In the genomic region with DNA sequence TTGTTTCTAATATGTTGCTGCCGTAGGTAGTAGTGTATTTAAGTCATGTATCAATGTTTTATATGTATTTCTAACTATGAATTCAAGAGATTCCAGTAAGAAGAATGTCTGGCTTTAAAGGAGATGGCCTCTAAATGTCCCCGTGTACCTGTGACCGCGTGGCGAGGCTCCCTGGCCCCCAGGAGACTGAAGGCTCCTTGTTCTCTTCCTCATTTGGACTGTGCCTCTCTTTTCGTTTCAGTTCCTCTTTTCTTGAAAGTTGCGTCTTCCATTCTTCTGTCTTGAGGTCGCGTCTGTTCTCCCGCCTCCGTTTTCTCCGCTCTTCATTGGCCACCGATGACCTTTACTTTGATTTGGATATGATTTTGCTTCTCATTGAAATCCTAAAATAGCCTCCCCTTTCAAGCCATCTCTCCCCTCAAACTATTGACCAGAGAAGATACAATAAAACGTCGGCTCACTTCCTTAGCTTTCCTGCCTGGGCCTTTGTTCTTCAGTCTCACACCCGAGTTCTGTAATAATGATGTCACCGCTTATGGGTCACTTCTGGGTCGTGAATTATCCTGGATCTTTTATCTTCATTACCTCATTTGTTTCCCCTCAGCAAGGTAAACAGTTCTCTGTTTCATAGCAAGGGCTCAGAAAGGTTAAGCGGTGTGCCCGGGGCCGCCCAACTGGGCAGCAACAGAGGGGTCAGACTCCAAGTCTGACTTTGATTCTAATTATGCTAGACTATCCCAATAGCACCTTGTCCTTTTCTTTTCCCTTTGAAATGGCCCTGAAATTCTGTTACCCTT, we compare ENCODE assay signal across 8 cellular contexts. TPM values are rescaled to one million over a fixed set of nuclear protein-coding genes. Genes with fewer than 3 reads are reported as not detected.
A peak's percentile ranks its signal among the peaks of the same experiment; 100 is the strongest.
DNase-seq lines count a peak whose midpoint lies in the region; ATAC-seq and TF ChIP-seq lines count a peak whose summit lies in the region.

No MANE protein-coding gene starts in this region.

- DNase-seq in CD14-positive monocyte (ENCODE audit: low spot score) (peak; percentile 68), NCI-H146 treated with DMSO at 0.1 percent for 48 hours (lab: John Stamatoyannopoulos, UW; ENCODE audit: unreplicated experiment) (no peak), superior temporal gyrus (ENCODE audit: extremely low spot score) (no peak), osteoblast (ENCODE audit: insufficient read length, low spot score, missing footprints) (no peak), erythroblast (lab: John Stamatoyannopoulos, UW) (no peak)

- ATAC-seq in GM19372 (IDR thresholded peaks at IDR 0.05; ENCODE audit: low read depth, unreplicated experiment) (peak; percentile 92), HG03280 (IDR thresholded peaks at IDR 0.05; ENCODE audit: unreplicated experiment) (peak; percentile 91)

- H3K36me3 ChIP-seq in osteoblast (ENCODE audit: insufficient read depth, low read length) = peaks cover 73% of the 10 kb centered on the region

- TF ChIP-seq CTCF in CD14-positive monocyte (IDR thresholded peaks at IDR 0.05) = no peak
- no peak for TF ChIP-seq CTCF in osteoblast (IDR thresholded peaks at IDR 0.05; ENCODE audit: extremely low read depth, low read depth, low read length)

- H3K79me2 ChIP-seq in osteoblast (ENCODE audit: insufficient read depth, low read length) = peaks cover 12% of the 10 kb centered on the region

- no peak overlapping the region for H3K4me3 ChIP-seq in osteoblast (ENCODE audit: insufficient read depth, low read length)

- H3K9me3 ChIP-seq in osteoblast (ENCODE audit: low read depth, low read length) = no peaks in the 10 kb centered on the region

- H4K20me1 ChIP-seq in osteoblast (ENCODE audit: insufficient read depth, low read length) = peaks cover 6% of the 10 kb centered on the region

- no peaks in the 10 kb centered on the region for H3K4me1 ChIP-seq in osteoblast (ENCODE audit: insufficient read depth, low read length)

- H3K27ac Mint-ChIP-seq in CD14-positive monocyte = peak overlapping the region; percentile 95 to 100 (median 99)
- peak overlapping the region; percentile 77 for H3K27ac Mint-ChIP-seq in dendritic cell treated with granulocyte-macrophage colony-stimulating factor and Interleukin-4, amounts not matched to agents 40 ng/mL and 50 ng/mL, for 4 days

- no peaks in the 10 kb centered on the region for H3K9me3 Mint-ChIP-seq in CD14-positive monocyte
- H3K9me3 Mint-ChIP-seq in dendritic cell treated with granulocyte-macrophage colony-stimulating factor and Interleukin-4, amounts not matched to agents 40 ng/mL and 50 ng/mL, for 4 days = no peaks in the 10 kb centered on the region

- peaks cover 84 to 92% of the 10 kb centered on the region in 2 donors for H3K36me3 Mint-ChIP-seq in CD14-positive monocyte
- H3K36me3 Mint-ChIP-seq in dendritic cell treated with granulocyte-macrophage colony-stimulating factor and Interleukin-4, amounts not matched to agents 40 ng/mL and 50 ng/mL, for 4 days (ENCODE audit: low read depth) = peaks cover 100% of the 10 kb centered on the region

- intact Hi-C loops in CD14-positive monocyte (cut with micrococcal nuclease) = no loop called here
- intact Hi-C loops in dendritic cell treated with granulocyte-macrophage colony-stimulating factor and Interleukin-4, amounts not matched to agents 40 ng/mL and 50 ng/mL, for 4 days (cut with micrococcal nuclease) = no loop called here

- H3K27ac ChIP-seq in osteoblast (ENCODE audit: low read depth, low read length) = no peak overlapping the region

- H3K4me2 ChIP-seq in osteoblast (ENCODE audit: insufficient read depth, low read length) = no peak overlapping the region

- peaks cover 0 to 2% (median 0%) of the 10 kb centered on the region in 3 donors for H3K27me3 Mint-ChIP-seq in CD14-positive monocyte (ENCODE audit: low read depth in 3 of 3)
- H3K27me3 Mint-ChIP-seq in dendritic cell treated with granulocyte-macrophage colony-stimulating factor and Interleukin-4, amounts not matched to agents 40 ng/mL and 50 ng/mL, for 4 days = no peaks in the 10 kb centered on the region

- H3K4me1 Mint-ChIP-seq in CD14-positive monocyte = peaks cover 25% of the 10 kb centered on the region
- H3K4me1 Mint-ChIP-seq in dendritic cell treated with granulocyte-macrophage colony-stimulating factor and Interleukin-4, amounts not matched to agents 40 ng/mL and 50 ng/mL, for 4 days (ENCODE audit: low read depth) = peaks cover 33% of the 10 kb centered on the region

- H2AFZ ChIP-seq in osteoblast (ENCODE audit: low read length) = no peak overlapping the region

- no peaks in the 10 kb centered on the region for H3K27me3 ChIP-seq in osteoblast (ENCODE audit: insufficient read depth, low read length)

- TF ChIP-seq POLR2A in erythroblast (IDR thresholded peaks at IDR 0.05; ENCODE audit: low read length) = no peak

- H3K4me3 Mint-ChIP-seq in CD14-positive monocyte = peak overlapping the region; percentile 65 to 88
- peak overlapping the region; percentile 22 for H3K4me3 Mint-ChIP-seq in dendritic cell treated with granulocyte-macrophage colony-stimulating factor and Interleukin-4, amounts not matched to agents 40 ng/mL and 50 ng/mL, for 4 days

RNA-seq across cellular contexts. Expression of a gene that starts 28.7 kb away (rescaled TPM):
- 10 to 100 TPM; 62.8 to 65.9 TPM for polyA plus RNA-seq in CD14-positive monocyte
- 63.7 and 68.4 TPM in 2 replicates for total RNA-seq in osteoblast
